Comparison of ENCODE assay signal across 8 cellular contexts in the genomic region with DNA sequence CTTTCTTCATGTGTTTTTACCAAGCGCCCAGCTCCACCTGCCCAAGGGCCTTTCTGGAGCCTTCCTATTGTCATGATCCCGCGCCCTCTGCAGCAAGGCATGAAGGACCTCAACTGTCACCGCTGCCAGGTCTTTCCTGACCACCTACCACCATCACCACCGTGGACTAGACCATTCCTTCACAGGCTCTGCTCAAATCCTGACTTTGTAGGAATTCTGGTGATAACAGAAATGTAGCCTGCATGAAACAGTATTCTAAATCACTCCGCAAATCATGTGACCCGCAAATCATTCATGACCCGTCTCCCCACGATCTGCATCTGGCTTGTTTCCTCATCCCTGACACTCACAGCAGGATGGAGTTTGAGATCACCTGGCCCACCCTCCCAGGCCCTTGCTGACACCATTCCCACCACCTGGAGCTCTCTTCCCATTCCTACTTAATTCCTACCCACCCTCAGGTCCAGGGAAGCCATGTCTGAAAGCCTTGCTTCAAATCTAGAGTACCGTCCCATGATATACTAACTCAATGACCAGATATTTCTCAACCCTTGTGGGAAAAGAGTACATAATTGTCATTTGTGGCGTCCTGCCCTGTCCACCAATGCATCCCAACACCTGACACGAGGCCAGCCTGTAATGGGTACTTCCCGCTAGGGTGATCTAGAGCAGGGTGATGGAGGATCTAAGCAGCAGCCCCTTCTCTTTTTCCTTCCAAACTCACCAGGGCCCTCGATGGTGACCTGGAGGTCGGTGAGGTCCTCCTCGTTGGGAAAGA. TPM values are rescaled to one million over a fixed set of nuclear protein-coding genes. Genes with fewer than 3 reads are reported as not detected.
DNase-seq lines count a peak whose midpoint lies in the region; ATAC-seq and TF ChIP-seq lines count a peak whose summit lies in the region.

No MANE protein-coding gene starts in this region.

- DNase-seq in activated naive CD4-positive, alpha-beta T cell treated with anti-CD3 and anti-CD28 coated beads for 36 hours, result no peak
- no peak for DNase-seq in activated naive CD4-positive, alpha-beta T cell treated with anti-CD3 and anti-CD28 coated beads, Interleukin-2, amount 50 U/mL, for 16 hours
- DNase-seq in kidney epithelial cell (ENCODE audit: low read depth), result no peak
- DNase-seq in transverse colon, result no peak
- no peak for DNase-seq in iPS-NIHi7 (ENCODE audit: extremely low spot score)

- intact Hi-C loops in activated naive CD4-positive, alpha-beta T cell treated with anti-CD3 and anti-CD28 coated beads for 36 hours (cut with micrococcal nuclease), result loop anchor here (5.0 kb wide), 3 partner anchors 104 to 1269 kb away; a partner anchor contains a TSS
- intact Hi-C loops in transverse colon (cut with DNase I; ENCODE audit: low total_unique reads), result loop anchor here (2.0 kb wide), 1 partner anchor 65 kb away; no protein-coding TSS in a partner anchor

- TF ChIP-seq POLR2A in transverse colon (IDR thresholded peaks at IDR 0.05), result no peak

- H3K36me3 Mint-ChIP-seq in activated naive CD4-positive, alpha-beta T cell treated with anti-CD3 and anti-CD28 coated beads for 36 hours (ENCODE audit: low read depth), result peaks cover 52% of the 10 kb centered on the region
- H3K36me3 Mint-ChIP-seq in activated naive CD8-positive, alpha-beta T cell, result peaks cover 3% of the 10 kb centered on the region

- H3K4me3 ChIP-seq in kidney epithelial cell (ENCODE audit: low read depth, low read length), result peak overlapping the region; percentile 92
- H3K4me3 ChIP-seq in transverse colon, result peak overlapping the region in 3 of 4 donors; percentile 97 to 100 (median 99)

- H3K4me3 Mint-ChIP-seq in activated naive CD4-positive, alpha-beta T cell treated with anti-CD3 and anti-CD28 coated beads for 36 hours, result peak overlapping the region; percentile 93
- H3K4me3 Mint-ChIP-seq in activated naive CD8-positive, alpha-beta T cell, result peak overlapping the region; percentile 89

- ATAC-seq in HG02970 (IDR thresholded peaks at IDR 0.05; ENCODE audit: low FRiP score, unreplicated experiment) (no peak), GM21619 (IDR thresholded peaks at IDR 0.05; ENCODE audit: unreplicated experiment) (no peak)

- H3K36me3 ChIP-seq in kidney epithelial cell (ENCODE audit: control insufficient read depth, insufficient read depth, low read length), result peaks cover 3% of the 10 kb centered on the region
- H3K36me3 ChIP-seq in transverse colon, result peaks cover 0 to 11% (median 0%) of the 10 kb centered on the region in 4 donors

- CTCF ChIA-PET in activated naive CD4-positive, alpha-beta T cell treated with anti-CD3 and anti-CD28 coated beads for 36 hours (lab: Charles Lee), result interaction anchor here (0.8 kb wide), 1 partner anchor 12 kb away, joined by 3 read pairs; no protein-coding TSS in a partner anchor

- H3K9me3 ChIP-seq in transverse colon, result no peaks in the 10 kb centered on the region

- in situ Hi-C loops in transverse colon (cut with MboI; ENCODE audit: low pct_ligation_motif_present in 1 of 4, low pct_unique_long_range_greater_than_20kb in 1 of 4, low sequenced_read_pairs in 3 of 4), result loop anchor here in 2 of 4 donors (25.0 kb wide), 1 partner anchor 119 kb away; a partner anchor contains a TSS

- 74 to 75% methylated on average over 7 to 16 of the region's 16 CpGs for WGBS in transverse colon (ENCODE audit: low coverage in 1 of 2), 2 donors

- H3K4me1 Mint-ChIP-seq in activated naive CD4-positive, alpha-beta T cell treated with anti-CD3 and anti-CD28 coated beads for 36 hours (ENCODE audit: low read depth), result peaks cover 27% of the 10 kb centered on the region
- peaks cover 29% of the 10 kb centered on the region for H3K4me1 Mint-ChIP-seq in activated naive CD8-positive, alpha-beta T cell (ENCODE audit: low read depth)

- TF ChIP-seq CTCF in kidney epithelial cell (IDR thresholded peaks at IDR 0.05; ENCODE audit: insufficient read depth, low read length, poor library complexity, severe bottlenecking) (no peak), transverse colon (IDR thresholded peaks at IDR 0.05) (no peak)

- H3K27me3 ChIP-seq in kidney epithelial cell (ENCODE audit: control insufficient read depth, insufficient read depth, low read length) (no peaks in the 10 kb centered on the region), transverse colon (no peaks in the 10 kb centered on the region)

- peaks cover 0 to 27% (median 21%) of the 10 kb centered on the region in 4 donors for H3K4me1 ChIP-seq in transverse colon

- peak overlapping the region; percentile 75 for H3K27ac Mint-ChIP-seq in activated naive CD4-positive, alpha-beta T cell treated with anti-CD3 and anti-CD28 coated beads for 36 hours
- peak overlapping the region; percentile 28 for H3K27ac Mint-ChIP-seq in activated naive CD8-positive, alpha-beta T cell

- H3K9me3 Mint-ChIP-seq in activated naive CD4-positive, alpha-beta T cell treated with anti-CD3 and anti-CD28 coated beads for 36 hours, result peaks cover 4% of the 10 kb centered on the region
- peaks cover 3% of the 10 kb centered on the region for H3K9me3 Mint-ChIP-seq in activated naive CD8-positive, alpha-beta T cell (ENCODE audit: low read depth)

- TF ChIP-seq EP300 in transverse colon (IDR thresholded peaks at IDR 0.05; ENCODE audit: low read depth), result no peak

- peak overlapping the region in 3 of 4 donors; percentile 98 to 100 (median 99) for H3K27ac ChIP-seq in transverse colon

- no peaks in the 10 kb centered on the region for H3K27me3 Mint-ChIP-seq in activated naive CD4-positive, alpha-beta T cell treated with anti-CD3 and anti-CD28 coated beads for 36 hours (ENCODE audit: low read depth)
- no peaks in the 10 kb centered on the region for H3K27me3 Mint-ChIP-seq in activated naive CD8-positive, alpha-beta T cell

RNA-seq across cellular contexts. Expression of a gene that starts 1.3 kb away (rescaled TPM):
- 100 to 1,000 TPM; 294 to 307 TPM for total RNA-seq in activated naive CD4-positive, alpha-beta T cell treated with anti-CD3 and anti-CD28 coated beads for 36 hours
- total RNA-seq in kidney epithelial cell (53.4 and 53.6 TPM in 2 replicates), transverse colon (10 to 100 TPM; 12.4 to 40.8 (median 18.1) TPM)

RNA-seq across cellular contexts. Expression of a gene that starts 20.5 kb away (rescaled TPM):
- 1,000 to 10,000 TPM; 3,327 to 3,354 TPM for total RNA-seq in activated naive CD4-positive, alpha-beta T cell treated with anti-CD3 and anti-CD28 coated beads for 36 hours
- total RNA-seq in kidney epithelial cell (630 and 742 TPM in 2 replicates), transverse colon (100 to 1,000 TPM; 448 to 648 (median 605) TPM)

RNA-seq across cellular contexts. Expression of a gene that starts 22.2 kb away (rescaled TPM):
- total RNA-seq in activated naive CD4-positive, alpha-beta T cell treated with anti-CD3 and anti-CD28 coated beads for 36 hours, result 10 to 100 TPM in 1 of 2 experiments, 1 to 10 TPM in 1; 9.9 to 10.2 TPM
- total RNA-seq in kidney epithelial cell (1.4 and 4.1 TPM in 2 replicates), transverse colon (100 to 1,000 TPM in 1 of 4 donors, 10 to 100 TPM in 3; 12.0 to 199 (median 42.5) TPM)

RNA-seq across cellular contexts. Expression of a gene that starts 29.7 kb away (rescaled TPM):
- total RNA-seq in activated naive CD4-positive, alpha-beta T cell treated with anti-CD3 and anti-CD28 coated beads for 36 hours, result not detected
- not detected in 2 replicates for total RNA-seq in kidney epithelial cell
- not detected for total RNA-seq in transverse colon

RNA-seq across cellular contexts. Expression of a gene that starts 36.0 kb away (rescaled TPM):
- total RNA-seq in activated naive CD4-positive, alpha-beta T cell treated with anti-CD3 and anti-CD28 coated beads for 36 hours, result not detected
- total RNA-seq in kidney epithelial cell (32.1 and 38.7 TPM in 2 replicates), transverse colon (under 1 TPM in 1 of 4 donors, not detected in 3; 0.48 TPM)
